Comparison of ENCODE assay signal across 8 cellular contexts in genomic region chr17:38729368-38729885, GRCh38. TPM values are rescaled to one million over a fixed set of nuclear protein-coding genes. Genes with fewer than 3 reads are reported as not detected.
DNase-seq lines count a peak whose midpoint lies in the region; ATAC-seq and TF ChIP-seq lines count a peak whose summit lies in the region.

No MANE protein-coding gene starts in this region.

- H3K27ac ChIP-seq in liver (ENCODE audit: low read depth in 1 of 2, low read length in 2 of 2), result peak overlapping the region; percentile 52 to 56
- peak overlapping the region; percentile 90 for H3K27ac ChIP-seq in thymus (ENCODE audit: low read depth)

- no peaks in the 10 kb centered on the region for H3K27me3 Mint-ChIP-seq in activated CD4-positive, alpha-beta T cell treated with anti-CD3 and anti-CD28 coated beads for 36 hours

- no peak for TF ChIP-seq RAD21 in liver (IDR thresholded peaks at IDR 0.05)

- peaks cover 17% of the 10 kb centered on the region for H3K36me3 ChIP-seq in adipocyte (ENCODE audit: control insufficient read depth, insufficient read depth, low read length, severe bottlenecking)
- H3K36me3 ChIP-seq in liver (ENCODE audit: control insufficient read depth in 4 of 4, insufficient read depth in 3 of 4, low read depth in 1 of 4, low read length in 3 of 4), result peaks cover 0 to 6% (median 1%) of the 10 kb centered on the region in 4 donors
- H3K36me3 ChIP-seq in thymus (ENCODE audit: control insufficient read depth, insufficient read depth), result peaks cover 14% of the 10 kb centered on the region

- H3K4me3 Mint-ChIP-seq in activated CD4-positive, alpha-beta T cell treated with anti-CD3 and anti-CD28 coated beads for 36 hours, result peak overlapping the region; percentile 69

- no peak for ATAC-seq in activated CD4-positive, alpha-beta T cell treated with anti-CD3 and anti-CD28 coated beads for 36 hours
- ATAC-seq in HG03025 (IDR thresholded peaks at IDR 0.05; ENCODE audit: low FRiP score, unreplicated experiment) (no peak), HG03135 (IDR thresholded peaks at IDR 0.05; ENCODE audit: unreplicated experiment) (no peak)

- H3K9me3 ChIP-seq in adipocyte (ENCODE audit: control insufficient read depth, low read length), result no peaks in the 10 kb centered on the region
- H3K9me3 ChIP-seq in liver (ENCODE audit: control insufficient read depth in 4 of 4, low read length in 3 of 4), result no peaks in the 10 kb centered on the region
- H3K9me3 ChIP-seq in thymus (ENCODE audit: control insufficient read depth), result no peaks in the 10 kb centered on the region

- TF ChIP-seq CTCF in liver (IDR thresholded peaks at IDR 0.05; ENCODE audit: low read depth, low read length, missing input control), result no peak

- H3K4me1 ChIP-seq in adipocyte (ENCODE audit: control insufficient read depth, insufficient read depth, low read length) (peaks cover 29% of the 10 kb centered on the region), liver (ENCODE audit: control insufficient read depth in 4 of 4, insufficient read depth in 4 of 4, low read length in 3 of 4) (peaks cover 17 to 44% (median 33%) of the 10 kb centered on the region in 4 donors), thymus (ENCODE audit: control insufficient read depth, insufficient read depth, low read length) (peaks cover 30% of the 10 kb centered on the region)

- H3K9ac ChIP-seq in adipocyte (ENCODE audit: low read length), result peak overlapping the region; percentile 93
- H3K9ac ChIP-seq in liver (ENCODE audit: low read depth in 1 of 2, low read length in 2 of 2), result peak overlapping the region; percentile 50 to 57

- 28% methylated on average over 14 of the region's 14 CpGs for WGBS in liver
- WGBS in thymus, result 44% methylated on average over 14 of the region's 14 CpGs

- H3K9me3 Mint-ChIP-seq in activated CD4-positive, alpha-beta T cell treated with anti-CD3 and anti-CD28 coated beads for 36 hours (ENCODE audit: low read depth), result no peaks in the 10 kb centered on the region

- no peaks in the 10 kb centered on the region for H3K27me3 ChIP-seq in adipocyte (replicated peaks; ENCODE audit: control insufficient read depth, insufficient read depth, low read length)
- H3K27me3 ChIP-seq in liver (ENCODE audit: control insufficient read depth in 4 of 4, insufficient read depth in 4 of 4, low read length in 3 of 4), result no peaks in the 10 kb centered on the region
- no peaks in the 10 kb centered on the region for H3K27me3 ChIP-seq in thymus (ENCODE audit: control insufficient read depth, insufficient read depth)

- H3K4me3 ChIP-seq in adipocyte (ENCODE audit: low read length) (peak overlapping the region; percentile 84), liver (ENCODE audit: low read depth in 1 of 3, low read length in 3 of 3) (peak overlapping the region; percentile 57 to 95 (median 71)), thymus (ENCODE audit: low read length) (peak overlapping the region; percentile 57)

- H3K4me1 Mint-ChIP-seq in activated CD4-positive, alpha-beta T cell treated with anti-CD3 and anti-CD28 coated beads for 36 hours, result peaks cover 79% of the 10 kb centered on the region

- H3K36me3 Mint-ChIP-seq in activated CD4-positive, alpha-beta T cell treated with anti-CD3 and anti-CD28 coated beads for 36 hours (ENCODE audit: low read depth), result peaks cover 36% of the 10 kb centered on the region

- CTCF ChIA-PET in activated CD4-positive, alpha-beta T cell treated with anti-CD3 and anti-CD28 coated beads for 36 hours (lab: Charles Lee), result interaction anchor here (0.6 to 2.1 kb wide), 10 partner anchors 12 to 424 kb away, joined by 3 to 16 read pairs (median 5); no protein-coding TSS in a partner anchor

- POLR2A ChIA-PET in activated CD4-positive, alpha-beta T cell treated with anti-CD3 and anti-CD28 coated beads for 36 hours (lab: Charles Lee), result interaction anchor here (1.1 to 1.8 kb wide), 3 partner anchors 20 to 23 kb away, joined by 3 to 4 read pairs (median 3); partner anchors contain the start of gene PSMB3

- intact Hi-C loops in activated CD4-positive, alpha-beta T cell treated with anti-CD3 and anti-CD28 coated beads for 36 hours (cut with DNase I, micrococcal nuclease), result loop anchor here in 1 of 2 experiments (5.0 kb wide), 1 partner anchor 1423 kb away; no protein-coding TSS in a partner anchor

- H3K27ac Mint-ChIP-seq in activated CD4-positive, alpha-beta T cell treated with anti-CD3 and anti-CD28 coated beads for 36 hours, result peak overlapping the region; percentile 100

- no peak for DNase-seq in activated CD4-positive, alpha-beta T cell treated with anti-CD3 and anti-CD28 coated beads for 36 hours
- DNase-seq in activated CD4-positive, alpha-beta T cell treated with anti-CD3 and anti-CD28 coated beads for 4 hours, result no peak
- DNase-seq in adipocyte (ENCODE audit: low read depth) (no peak), NCI-H748 treated with DMSO at 0.1 percent for 48 hours (lab: John Stamatoyannopoulos, UW) (no peak)

TF ChIP-seq in liver, 16 proteins besides CTCF, POLR2A, EP300 and RAD21:
- no peak for TF ChIP-seq GABPA (IDR thresholded peaks at IDR 0.05 in 1 of 2, conservative IDR thresholded peaks at IDR 0.05 in 1 of 2)
- no peak for TF ChIP-seq MAX (IDR thresholded peaks at IDR 0.05)
- TF ChIP-seq SP1 (IDR thresholded peaks at IDR 0.05), result no peak
- TF ChIP-seq EGR1 (IDR thresholded peaks at IDR 0.05; ENCODE audit: low read depth in 2 of 2), result no peak
TF ChIP-seq in liver: peak in this region for 0.

RNA-seq across cellular contexts. Expression of gene CISD3, which starts 0.7 kb away (rescaled TPM):
- total RNA-seq in activated CD4-positive, alpha-beta T cell treated with anti-CD3 and anti-CD28 coated beads for 36 hours, result 10 to 100 TPM; 49.4 to 58.6 TPM
- 1 to 10 TPM; 4.5 to 9.0 TPM for total RNA-seq in liver
- polyA plus RNA-seq in liver (100 to 1,000 TPM in 1 of 2 donors, 10 to 100 TPM in 1; 65.6 to 152 TPM), thymus (22.5 TPM)

RNA-seq across cellular contexts. Expression of gene PCGF2, which starts 18.7 kb away (rescaled TPM):
- 1 to 10 TPM; 1.6 to 1.7 TPM for total RNA-seq in activated CD4-positive, alpha-beta T cell treated with anti-CD3 and anti-CD28 coated beads for 36 hours
- total RNA-seq in liver, result 1 to 10 TPM; 1.2 to 2.2 TPM
- 1 to 10 TPM; 1.3 to 3.2 TPM for polyA plus RNA-seq in liver
- 12.6 TPM for polyA plus RNA-seq in thymus

RNA-seq across cellular contexts. Expression of gene PSMB3, which starts 23.1 kb away (rescaled TPM):
- total RNA-seq in activated CD4-positive, alpha-beta T cell treated with anti-CD3 and anti-CD28 coated beads for 36 hours, result 100 to 1,000 TPM; 337 to 396 TPM
- total RNA-seq in liver, result 100 to 1,000 TPM; 121 to 137 TPM
- polyA plus RNA-seq in liver (100 to 1,000 TPM; 200 to 279 TPM), thymus (206 TPM)

RNA-seq across cellular contexts. Expression of gene MLLT6, which starts 24.4 kb away (rescaled TPM):
- 100 to 1,000 TPM; 168 to 174 TPM for total RNA-seq in activated CD4-positive, alpha-beta T cell treated with anti-CD3 and anti-CD28 coated beads for 36 hours
- total RNA-seq in liver, result 10 to 100 TPM in 1 of 2 donors, 1 to 10 TPM in 1; 8.5 to 22.8 TPM
- 1 to 10 TPM; 3.3 to 7.7 TPM for polyA plus RNA-seq in liver
- 124 TPM for polyA plus RNA-seq in thymus

RNA-seq across cellular contexts. Expression of gene EPOP, which starts 54.7 kb away (rescaled TPM):
- 10 to 100 TPM; 31.8 to 37.3 TPM for total RNA-seq in activated CD4-positive, alpha-beta T cell treated with anti-CD3 and anti-CD28 coated beads for 36 hours
- 1 to 10 TPM in 1 of 2 donors, under 1 TPM in 1; 0.37 to 1.8 TPM for total RNA-seq in liver
- polyA plus RNA-seq in liver (1 to 10 TPM in 1 of 2 donors, under 1 TPM in 1; 0.32 to 1.9 TPM), thymus (4.3 TPM)

Comparison
In these comparisons a context has a peak if more than half of its experiments do, and no peak if none do; other contexts are left out.
1. RNA of gene CISD3, which starts 0.7 kb away (total RNA-seq): 49.4 to 58.6 TPM in activated CD4-positive, alpha-beta T cell treated with anti-CD3 and anti-CD28 coated beads for 36 hours; 4.5 to 9.0 TPM in liver; every median in the first group is over 4 times any median in the second.
2. Peak in every context shown above with its lines, with median percentiles within 50 percentile points of each other: H3K4me3 ChIP-seq.